ENCODE assay signal across 9 cellular contexts in the genomic region with DNA sequence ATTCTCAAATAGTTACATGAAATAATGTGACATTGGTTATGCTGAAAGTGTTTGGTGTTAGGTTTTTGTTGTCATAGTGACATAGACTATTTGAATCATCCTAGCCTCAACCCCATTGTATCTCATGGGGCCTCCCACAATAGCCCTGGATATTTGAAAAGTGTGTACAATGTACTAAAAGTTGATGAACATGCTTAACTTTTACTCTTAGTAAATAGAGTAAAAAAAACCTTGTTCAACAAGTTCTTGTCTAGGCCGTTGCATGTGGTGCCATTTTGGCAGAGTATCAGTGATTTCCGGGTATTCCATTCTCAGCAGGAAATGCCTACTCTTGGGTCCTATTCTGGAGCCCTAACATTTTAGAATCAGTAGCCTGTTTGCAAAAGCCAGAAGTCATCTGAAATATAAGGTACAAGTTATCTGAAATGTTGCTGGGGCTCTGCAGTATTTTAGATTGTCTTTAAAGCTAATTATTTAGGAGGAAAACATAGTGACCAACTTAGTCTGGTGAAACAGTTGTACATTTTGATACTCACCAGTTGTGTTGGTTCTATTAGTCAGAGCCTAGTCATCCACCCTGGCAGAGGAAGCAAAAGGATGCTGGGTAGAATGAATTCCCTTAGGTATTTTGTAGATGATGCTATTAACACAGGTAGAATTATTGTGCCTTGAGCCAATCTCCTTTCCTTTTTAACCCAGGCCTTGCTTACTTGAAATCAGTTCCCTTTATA.
A peak's percentile ranks its signal among the peaks of the same experiment; 100 is the strongest.
DNase-seq lines count a peak whose midpoint lies in the region; ATAC-seq, FAIRE-seq and TF ChIP-seq lines count a peak whose summit lies in the region.
"Had no signal": no experiment of that assay in that cellular context is flagged by ENCODE, and none has a peak within 500 bp of the region (broad histone marks: within the 10 kb centered on the region; RNA-seq: fewer than 3 reads in every experiment).

No MANE protein-coding gene starts in this region.

- H3K4me3 Mint-ChIP-seq in central memory CD8-positive, alpha-beta T cell, result no peak overlapping the region

- H3K4me3 ChIP-seq in NB4 (ENCODE audit: low read depth, low read length) (no peak overlapping the region), pancreas (no peak overlapping the region)

- H3K27me3 ChIP-seq in pancreas, result no peaks in the 10 kb centered on the region

- ATAC-seq in central memory CD8-positive, alpha-beta T cell (replicated peaks; ENCODE audit: extremely low read depth, poor library complexity, severe bottlenecking), result peak; percentile 40
- ATAC-seq in pancreas, result peak in 3 of 4 donors; percentile 47 to 77 (median 64)

- H3K27me3 Mint-ChIP-seq in central memory CD8-positive, alpha-beta T cell, result no peaks in the 10 kb centered on the region

- no peaks in the 10 kb centered on the region for H3K9me3 Mint-ChIP-seq in central memory CD8-positive, alpha-beta T cell

- peaks cover 0 to 18% (median 0%) of the 10 kb centered on the region in 3 donors for H3K4me1 ChIP-seq in pancreas

- peaks cover 70% of the 10 kb centered on the region for H3K36me3 Mint-ChIP-seq in central memory CD8-positive, alpha-beta T cell (ENCODE audit: insufficient read depth)

- H3K27ac ChIP-seq in pancreas, result peak overlapping the region in 2 of 4 donors; percentile 6 to 7

- no peak for FAIRE-seq in pancreas (lab: Jason Lieb, UNC)

- no peaks in the 10 kb centered on the region for H3K9me3 ChIP-seq in pancreas

- intact Hi-C loops in pancreas (cut with DNase I), result no loop called here

- no peak for TF ChIP-seq POLR2A in NB4 (IDR thresholded peaks at IDR 0.05; ENCODE audit: extremely low read depth, insufficient read length)

- no peak overlapping the region for H3K27ac Mint-ChIP-seq in central memory CD8-positive, alpha-beta T cell (ENCODE audit: low read depth)

- H3K36me3 ChIP-seq in pancreas, result no peaks in the 10 kb centered on the region

- H3K4me1 Mint-ChIP-seq in central memory CD8-positive, alpha-beta T cell, result peaks cover 27% of the 10 kb centered on the region

- TF ChIP-seq CTCF in NB4 (IDR thresholded peaks at IDR 0.05; ENCODE audit: low read depth, low read length) (no peak), pancreas (IDR thresholded peaks at IDR 0.05) (no peak)

- WGBS in pancreas, 2 donors, result 33 to 44% methylated on average over 2 of the region's 2 CpGs

- peak; percentile 54 for DNase-seq in DMS53 (lab: John Stamatoyannopoulos, UW)
- peak; percentile 76 for DNase-seq in NB4 (ENCODE audit: low read depth)
- DNase-seq in central memory CD8-positive, alpha-beta T cell (ENCODE audit: low spot score in 2 of 2), result no peak
- no peak for DNase-seq in pancreas
- no peak for DNase-seq in NCI-H510A treated with DMSO at 0.1 percent for 48 hours (lab: John Stamatoyannopoulos, UW)
- no peak for DNase-seq in nucleus accumbens (lab: John Stamatoyannopoulos, UW)
- no peak for DNase-seq in NCI-H524 treated with DMSO at 0.1 percent for 48 hours (lab: John Stamatoyannopoulos, UW)
- DNase-seq in activated CD4-positive, alpha-beta T cell treated with anti-CD3 and anti-CD28 coated beads, Interleukin-2, amount 50 U/mL, for 1 hour, result no peak
- DNase-seq: aorta had no signal

Comparison
In these comparisons a context has a peak if more than half of its experiments do, and no peak if none do; other contexts are left out.
1. DNase-seq: peak in DMS53 (single experiment) and NB4 (single experiment); none in central memory CD8-positive, alpha-beta T cell (0 of 2), pancreas (0 of 6), NCI-H510A treated with DMSO at 0.1 percent for 48 hours (single experiment), nucleus accumbens (0 of 56), NCI-H524 treated with DMSO at 0.1 percent for 48 hours (single experiment) and activated CD4-positive, alpha-beta T cell treated with anti-CD3 and anti-CD28 coated beads, Interleukin-2, amount 50 U/mL, for 1 hour (single experiment).